In genomic region chr10:80485410-80486135, GRCh38 we compare ENCODE assay signal across 9 cellular contexts. TPM values are rescaled to one million over a fixed set of nuclear protein-coding genes. Genes with fewer than 3 reads are reported as not detected.
DNase-seq lines count a peak whose midpoint lies in the region; ATAC-seq and TF ChIP-seq lines count a peak whose summit lies in the region.
"Had no signal": no experiment of that assay in that cellular context is flagged by ENCODE, and none has a peak within 500 bp of the region (broad histone marks: within the 10 kb centered on the region; RNA-seq: fewer than 3 reads in every experiment).

No MANE protein-coding gene starts in this region.

- peaks cover 6% of the 10 kb centered on the region for H3K79me1 ChIP-seq in trophoblast cell (ENCODE audit: low read length)

- peak overlapping the region; percentile 86 for H3K4me3 Mint-ChIP-seq in T-helper 2 cell treated with Interferon-gamma antibody and Interleukin-4, amounts not matched to agents 5 μg/mL and 100 μg/mL, for 36 hours
- H3K4me3 Mint-ChIP-seq in glutamatergic neuron (ENCODE audit: unreplicated experiment) = peak overlapping the region; percentile 40

- H4K12ac ChIP-seq in trophoblast cell (ENCODE audit: low read depth, low read length) = no peak overlapping the region

- H3K9ac ChIP-seq in trophoblast cell (ENCODE audit: low read length) = no peak overlapping the region

- H3K36me3 ChIP-seq in trophoblast cell (ENCODE audit: control insufficient read depth in 1 of 2, insufficient read depth in 2 of 2, low read length in 2 of 2) = peaks cover 16 to 19% of the 10 kb centered on the region in 2 experiments

- H3K4me1 ChIP-seq in trophoblast cell (ENCODE audit: control insufficient read depth in 1 of 2, insufficient read depth in 2 of 2, low read length in 2 of 2) = peaks cover 27 to 38% of the 10 kb centered on the region in 2 experiments

- peak overlapping the region; percentile 25 for H3K4ac ChIP-seq in trophoblast cell (ENCODE audit: low read depth, low read length)

- H3K36me3 Mint-ChIP-seq in T-helper 2 cell treated with Interferon-gamma antibody and Interleukin-4, amounts not matched to agents 5 μg/mL and 100 μg/mL, for 36 hours (ENCODE audit: low read depth) = peaks cover 62% of the 10 kb centered on the region
- H3K36me3 Mint-ChIP-seq in glutamatergic neuron (ENCODE audit: unreplicated experiment) = peaks cover 11% of the 10 kb centered on the region

- no peak overlapping the region for H2BK12ac ChIP-seq in trophoblast cell (ENCODE audit: low read length)

- peaks cover 79% of the 10 kb centered on the region for H3K4me1 Mint-ChIP-seq in T-helper 2 cell treated with Interferon-gamma antibody and Interleukin-4, amounts not matched to agents 5 μg/mL and 100 μg/mL, for 36 hours (ENCODE audit: low read depth)
- H3K4me1 Mint-ChIP-seq in glutamatergic neuron (ENCODE audit: low read depth, unreplicated experiment) = peaks cover 41% of the 10 kb centered on the region

- ATAC-seq in HG02642 (IDR thresholded peaks at IDR 0.05; ENCODE audit: poor library complexity, unreplicated experiment) (no peak), GM21717 (IDR thresholded peaks at IDR 0.05; ENCODE audit: unreplicated experiment) (no peak)

- no peaks in the 10 kb centered on the region for H3K27me3 ChIP-seq in trophoblast cell (ENCODE audit: insufficient read depth, low read length)

- no peak overlapping the region for H3K4me3 ChIP-seq in trophoblast cell (ENCODE audit: low read depth, low read length)

- peak overlapping the region; percentile 86 for H3K18ac ChIP-seq in trophoblast cell (ENCODE audit: low read length)

- no peak overlapping the region for H3K14ac ChIP-seq in trophoblast cell (ENCODE audit: low read length)

- no peak overlapping the region for H3K23ac ChIP-seq in trophoblast cell (ENCODE audit: low read length)

- no peak overlapping the region for H3K4me2 ChIP-seq in trophoblast cell (ENCODE audit: low read length)

- DNase-seq in GF-D8 (lab: John Stamatoyannopoulos, UW) (peak; percentile 53), glutamatergic neuron (no peak), trophoblast cell (no peak), H4 (ENCODE audit: low spot score) (no peak), Ammon's horn (ENCODE audit: low spot score) (no peak)
- no peak for DNase-seq in T-helper 2 cell treated with Interferon-gamma antibody and Interleukin-4, amounts not matched to agents 5 μg/mL and 100 μg/mL, for 36 hours (ENCODE audit: low spot score)
- DNase-seq: stimulated activated CD4-positive, alpha-beta T cell treated with anti-CD3 and anti-CD28 coated beads, Interleukin-4, amount 100 ng/mL, for 24 hours had no signal

- H3K9me3 ChIP-seq in trophoblast cell (ENCODE audit: insufficient read depth, low read depth, low read length) = no peaks in the 10 kb centered on the region

- H4K8ac ChIP-seq in trophoblast cell (ENCODE audit: low read depth, low read length) = no peak overlapping the region

- H3K27ac Mint-ChIP-seq in T-helper 2 cell treated with Interferon-gamma antibody and Interleukin-4, amounts not matched to agents 5 μg/mL and 100 μg/mL, for 36 hours = peak overlapping the region; percentile 79
- peak overlapping the region; percentile 24 for H3K27ac Mint-ChIP-seq in glutamatergic neuron (ENCODE audit: unreplicated experiment)

- H3K9me3 Mint-ChIP-seq in T-helper 2 cell treated with Interferon-gamma antibody and Interleukin-4, amounts not matched to agents 5 μg/mL and 100 μg/mL, for 36 hours = no peaks in the 10 kb centered on the region
- H3K9me3 Mint-ChIP-seq in glutamatergic neuron (ENCODE audit: unreplicated experiment) = peaks cover 9% of the 10 kb centered on the region

- peaks cover 19% of the 10 kb centered on the region for H3K79me2 ChIP-seq in trophoblast cell (ENCODE audit: control insufficient read depth, insufficient read depth, low read length, poor library complexity)

- WGBS in trophoblast cell (ENCODE audit: extremely low coverage, insufficient coverage, insufficient read length) = no CpG with 5 or more reads among the region's 14 CpGs

- TF ChIP-seq CTCF in glutamatergic neuron (IDR thresholded peaks at IDR 0.05; ENCODE audit: partially characterized antibody, unreplicated experiment) = no peak

- no peaks in the 10 kb centered on the region for H3K27me3 Mint-ChIP-seq in T-helper 2 cell treated with Interferon-gamma antibody and Interleukin-4, amounts not matched to agents 5 μg/mL and 100 μg/mL, for 36 hours (ENCODE audit: low read depth)
- peaks cover 5% of the 10 kb centered on the region for H3K27me3 Mint-ChIP-seq in glutamatergic neuron (ENCODE audit: unreplicated experiment)

- H2AFZ ChIP-seq in trophoblast cell (ENCODE audit: insufficient read depth, low read length, poor library complexity) = peak overlapping the region; percentile 3

- no peak overlapping the region for H4K91ac ChIP-seq in trophoblast cell (ENCODE audit: low read depth, low read length)

- no peak overlapping the region for H2BK5ac ChIP-seq in trophoblast cell (ENCODE audit: low read depth, low read length, poor library complexity)

- H2BK120ac ChIP-seq in trophoblast cell (ENCODE audit: insufficient read depth, low read length, poor library complexity) = no peak overlapping the region

- H2AK5ac ChIP-seq in trophoblast cell (ENCODE audit: low read length) = no peak overlapping the region

- H3K27ac ChIP-seq in trophoblast cell (ENCODE audit: low read depth, low read length) = no peak overlapping the region

RNA-seq across cellular contexts. Expression of gene TSPAN14, which starts 31.5 kb away (rescaled TPM):
- 141 TPM for total RNA-seq in glutamatergic neuron (ENCODE audit: unreplicated experiment)
- 77.2 and 78.0 TPM in 2 replicates for polyA plus RNA-seq in trophoblast cell (2013)
- total RNA-seq in H4 (2014; rRNA removed; shearing (Covaris generic)) = 16.2 and 16.4 TPM in 2 replicates

RNA-seq across cellular contexts. Expression of gene SH2D4B, which starts 52.1 kb away (rescaled TPM):
- 0.12 TPM for total RNA-seq in glutamatergic neuron (ENCODE audit: unreplicated experiment)
- polyA plus RNA-seq in trophoblast cell (2013) = 0.10 and 0.19 TPM in 2 replicates
- total RNA-seq in H4 (2014; rRNA removed; shearing (Covaris generic)) = not detected in 2 replicates
